ENCODE assay signal across 16 cellular contexts in genomic region chr1:161096015-161096414, GRCh38. TPM values are rescaled to one million over a fixed set of nuclear protein-coding genes. Genes with fewer than 3 reads are reported as not detected.
DNase-seq lines count a peak whose midpoint lies in the region; ATAC-seq and TF ChIP-seq lines count a peak whose summit lies in the region.
"Had no signal": no experiment of that assay in that cellular context is flagged by ENCODE, and none has a peak within 500 bp of the region (broad histone marks: within the 10 kb centered on the region; RNA-seq: fewer than 3 reads in every experiment).

No MANE protein-coding gene starts in this region.

- H3K9ac ChIP-seq in OCI-LY3 (ENCODE audit: low read length): peak overlapping the region; percentile 60
- no peak overlapping the region for H3K9ac ChIP-seq in stomach smooth muscle (ENCODE audit: low read length in 2 of 2)

- H3K27me3 ChIP-seq in OCI-LY3 (ENCODE audit: low read depth, low read length) (no peaks in the 10 kb centered on the region), stomach smooth muscle (ENCODE audit: control insufficient read depth in 1 of 2, insufficient read depth in 2 of 2, low read length in 2 of 2) (no peaks in the 10 kb centered on the region)
- H3K27me3 ChIP-seq: MG63 had no signal

- H3K4me3 Mint-ChIP-seq in activated CD4-positive, alpha-beta memory T cell treated with anti-CD3 and anti-CD28 coated beads for 36 hours: no peak overlapping the region
- no peak overlapping the region for H3K4me3 Mint-ChIP-seq in activated CD4-positive, alpha-beta memory T cell treated with anti-CD3 and anti-CD28 coated beads, Interleukin-2, amount 10 ng/mL, durations not matched to agents 7 days and 5 days
- H3K4me3 Mint-ChIP-seq in activated CD8-positive, alpha-beta T cell treated with anti-CD3 and anti-CD28 coated beads, Interleukin-2, amount 10 ng/mL, durations not matched to agents 7 days and 5 days: no peak overlapping the region

- H3K4me2 ChIP-seq in OCI-LY3 (ENCODE audit: low read length): peak overlapping the region; percentile 77

- no peaks in the 10 kb centered on the region for H3K79me2 ChIP-seq in OCI-LY3 (ENCODE audit: low read length)

- peaks cover 7% of the 10 kb centered on the region for H3K36me3 Mint-ChIP-seq in activated CD4-positive, alpha-beta memory T cell treated with anti-CD3 and anti-CD28 coated beads for 36 hours
- H3K36me3 Mint-ChIP-seq in activated CD4-positive, alpha-beta memory T cell treated with anti-CD3 and anti-CD28 coated beads, Interleukin-2, amount 10 ng/mL, durations not matched to agents 7 days and 5 days (ENCODE audit: low read depth): peaks cover 21% of the 10 kb centered on the region
- H3K36me3 Mint-ChIP-seq in activated CD8-positive, alpha-beta T cell treated with anti-CD3 and anti-CD28 coated beads, Interleukin-2, amount 10 ng/mL, durations not matched to agents 7 days and 5 days (ENCODE audit: low read depth): peaks cover 15% of the 10 kb centered on the region

- H3K27ac Mint-ChIP-seq in activated CD4-positive, alpha-beta memory T cell treated with anti-CD3 and anti-CD28 coated beads for 36 hours: peak overlapping the region; percentile 4
- no peak overlapping the region for H3K27ac Mint-ChIP-seq in activated CD4-positive, alpha-beta memory T cell treated with anti-CD3 and anti-CD28 coated beads, Interleukin-2, amount 10 ng/mL, durations not matched to agents 7 days and 5 days
- H3K27ac Mint-ChIP-seq in activated CD8-positive, alpha-beta T cell treated with anti-CD3 and anti-CD28 coated beads, Interleukin-2, amount 10 ng/mL, durations not matched to agents 7 days and 5 days: no peak overlapping the region

- H3K27ac ChIP-seq in OCI-LY3 (ENCODE audit: low read length) (peak overlapping the region; percentile 90), stomach smooth muscle (ENCODE audit: low read length) (peak overlapping the region; percentile 18)
- H3K27ac ChIP-seq: HL-60, RWPE1 had no signal

- TF ChIP-seq CTCF in OCI-LY3 (IDR thresholded peaks at IDR 0.05; ENCODE audit: low read depth, low read length): no peak

- no peaks in the 10 kb centered on the region for H4K20me1 ChIP-seq in OCI-LY3 (ENCODE audit: insufficient read depth, low read length)

- POLR2A ChIA-PET in activated CD4-positive, alpha-beta memory T cell treated with anti-CD3 and anti-CD28 coated beads for 36 hours (lab: Charles Lee): interaction anchor here (1.1 to 2.0 kb wide), 2 partner anchors 21 to 28 kb away, joined by 5 to 9 read pairs; no protein-coding TSS in a partner anchor
- POLR2A ChIA-PET in activated CD4-positive, alpha-beta memory T cell treated with anti-CD3 and anti-CD28 coated beads, Interleukin-2, amount 10 ng/mL, durations not matched to agents 7 days and 5 days (lab: Charles Lee): interaction anchor here (7.2 to 9.5 kb wide), 2 partner anchors 27 to 50 kb away, joined by 78 to 142 read pairs; partner anchors contain the start of genes ARHGAP30 and USF1
- POLR2A ChIA-PET in activated CD8-positive, alpha-beta T cell treated with anti-CD3 and anti-CD28 coated beads, Interleukin-2, amount 10 ng/mL, durations not matched to agents 7 days and 5 days (lab: Charles Lee): interaction anchor here (0.6 to 6.0 kb wide), 2 partner anchors 26 to 206 kb away, joined by 3 to 86 read pairs; partner anchors contain the start of gene ARHGAP30

- peaks cover 59% of the 10 kb centered on the region for H3K4me1 ChIP-seq in OCI-LY3 (ENCODE audit: low read length)
- H3K4me1 ChIP-seq in stomach smooth muscle (ENCODE audit: control insufficient read depth, insufficient read depth, low read length): peaks cover 18% of the 10 kb centered on the region

- H3K4me3 ChIP-seq in OCI-LY3 (ENCODE audit: low read length) (peak overlapping the region; percentile 55), stomach smooth muscle (ENCODE audit: low read length in 2 of 2) (no peak overlapping the region)
- H3K4me3 ChIP-seq: MG63 had no signal

- peak; percentile 49 for ATAC-seq in GM21529 (IDR thresholded peaks at IDR 0.05; ENCODE audit: unreplicated experiment)
- ATAC-seq in activated CD8-positive, alpha-beta T cell treated with anti-CD3 and anti-CD28 coated beads, Interleukin-2, amount 10 ng/mL, durations not matched to agents 7 days and 5 days: no peak
- ATAC-seq: stimulated activated naive CD8-positive, alpha-beta T cell treated with anti-CD3 and anti-CD28 coated beads, Interleukin-15, Interleukin-2, amounts not matched to agents 100 U/mL and 50 U/mL, for 24 hours had no signal

- no peaks in the 10 kb centered on the region for H3K9me3 ChIP-seq in OCI-LY3 (ENCODE audit: insufficient read depth, low read length)
- no peaks in the 10 kb centered on the region for H3K9me3 ChIP-seq in stomach smooth muscle (ENCODE audit: control insufficient read depth in 2 of 2, low read length in 2 of 2)
- H3K9me3 ChIP-seq: MG63 had no signal

- peaks cover 12% of the 10 kb centered on the region for H3K36me3 ChIP-seq in OCI-LY3 (replicated peaks; ENCODE audit: low read depth, low read length)
- H3K36me3 ChIP-seq in stomach smooth muscle (ENCODE audit: control insufficient read depth in 2 of 2, insufficient read depth in 2 of 2, low read length in 2 of 2): peaks cover 0 to 4% of the 10 kb centered on the region in 2 donors

- no peaks in the 10 kb centered on the region for H3K9me3 Mint-ChIP-seq in activated CD4-positive, alpha-beta memory T cell treated with anti-CD3 and anti-CD28 coated beads for 36 hours
- H3K9me3 Mint-ChIP-seq in activated CD4-positive, alpha-beta memory T cell treated with anti-CD3 and anti-CD28 coated beads, Interleukin-2, amount 10 ng/mL, durations not matched to agents 7 days and 5 days: no peaks in the 10 kb centered on the region
- no peaks in the 10 kb centered on the region for H3K9me3 Mint-ChIP-seq in activated CD8-positive, alpha-beta T cell treated with anti-CD3 and anti-CD28 coated beads, Interleukin-2, amount 10 ng/mL, durations not matched to agents 7 days and 5 days (ENCODE audit: insufficient read depth)

- CTCF ChIA-PET in activated CD4-positive, alpha-beta memory T cell treated with anti-CD3 and anti-CD28 coated beads for 36 hours (lab: Charles Lee): interaction anchor here (0.6 to 6.9 kb wide), 7 partner anchors 22 to 259 kb away, joined by 3 to 153 read pairs (median 40); partner anchors contain the start of genes ARHGAP30, NIT1, PFDN2 and TSTD1
- CTCF ChIA-PET in activated CD4-positive, alpha-beta memory T cell treated with anti-CD3 and anti-CD28 coated beads, Interleukin-2, amount 10 ng/mL, durations not matched to agents 7 days and 5 days (lab: Charles Lee): interaction anchor here (1.2 to 7.5 kb wide), 10 partner anchors 11 to 102 kb away, joined by 3 to 128 read pairs (median 17); partner anchors contain the start of genes ARHGAP30, DEDD, TSTD1 and USF1
- CTCF ChIA-PET in activated CD8-positive, alpha-beta T cell treated with anti-CD3 and anti-CD28 coated beads, Interleukin-2, amount 10 ng/mL, durations not matched to agents 7 days and 5 days (lab: Charles Lee): interaction anchor here (1.5 to 9.8 kb wide), 11 partner anchors 10 to 145 kb away, joined by 5 to 292 read pairs (median 12); partner anchors contain the start of genes ARHGAP30, ITLN2, PPOX and USF1

- intact Hi-C loops in activated CD4-positive, alpha-beta memory T cell treated with anti-CD3 and anti-CD28 coated beads for 36 hours (cut with micrococcal nuclease): loop anchor here (2.0 to 10.0 kb wide), 3 partner anchors 34 to 301 kb away; partner anchors contain the start of gene LY9

- no peak for DNase-seq in activated CD4-positive, alpha-beta memory T cell treated with anti-CD3 and anti-CD28 coated beads for 36 hours
- no peak for DNase-seq in activated CD4-positive, alpha-beta memory T cell treated with anti-CD3 and anti-CD28 coated beads, Interleukin-2, amount 10 ng/mL, durations not matched to agents 7 days and 5 days
- DNase-seq in activated CD8-positive, alpha-beta T cell treated with anti-CD3 and anti-CD28 coated beads, Interleukin-2, amount 10 ng/mL, durations not matched to agents 7 days and 5 days: no peak
- DNase-seq in DMS53 treated with DMSO at 0.1 percent for 48 hours (lab: John Stamatoyannopoulos, UW; ENCODE audit: unreplicated experiment) (no peak), ecto neural progenitor cell (ENCODE audit: low spot score) (no peak)
- DNase-seq: 8988T; activated T-cell treated with anti-CD3 and anti-CD28 coated beads, Interleukin-2, amount 50 U/mL, for 1 hour; DMS53; stimulated activated naive CD8-positive, alpha-beta T cell treated with anti-CD3 and anti-CD28 coated beads, Interleukin-15, Interleukin-2, amounts not matched to agents 100 U/mL and 50 U/mL, for 24 hours had no signal

- H2AFZ ChIP-seq in OCI-LY3 (ENCODE audit: low read depth, low read length): no peak overlapping the region

- no peaks in the 10 kb centered on the region for H3K27me3 Mint-ChIP-seq in activated CD4-positive, alpha-beta memory T cell treated with anti-CD3 and anti-CD28 coated beads for 36 hours
- peaks cover 6% of the 10 kb centered on the region for H3K27me3 Mint-ChIP-seq in activated CD4-positive, alpha-beta memory T cell treated with anti-CD3 and anti-CD28 coated beads, Interleukin-2, amount 10 ng/mL, durations not matched to agents 7 days and 5 days
- H3K27me3 Mint-ChIP-seq in activated CD8-positive, alpha-beta T cell treated with anti-CD3 and anti-CD28 coated beads, Interleukin-2, amount 10 ng/mL, durations not matched to agents 7 days and 5 days (ENCODE audit: low read depth): peaks cover 2% of the 10 kb centered on the region

- peaks cover 56% of the 10 kb centered on the region for H3K4me1 Mint-ChIP-seq in activated CD4-positive, alpha-beta memory T cell treated with anti-CD3 and anti-CD28 coated beads for 36 hours (ENCODE audit: low read depth)
- peaks cover 40% of the 10 kb centered on the region for H3K4me1 Mint-ChIP-seq in activated CD4-positive, alpha-beta memory T cell treated with anti-CD3 and anti-CD28 coated beads, Interleukin-2, amount 10 ng/mL, durations not matched to agents 7 days and 5 days
- peaks cover 47% of the 10 kb centered on the region for H3K4me1 Mint-ChIP-seq in activated CD8-positive, alpha-beta T cell treated with anti-CD3 and anti-CD28 coated beads, Interleukin-2, amount 10 ng/mL, durations not matched to agents 7 days and 5 days (ENCODE audit: low read depth)

RNA-seq across cellular contexts. Expression of gene KLHDC9, which starts 2.1 kb away (rescaled TPM):
- total RNA-seq in activated CD4-positive, alpha-beta memory T cell treated with anti-CD3 and anti-CD28 coated beads for 36 hours: 1 to 10 TPM; 1.2 to 1.6 TPM
- 1 to 10 TPM; 1.2 TPM for total RNA-seq in activated CD4-positive, alpha-beta memory T cell treated with anti-CD3 and anti-CD28 coated beads, Interleukin-2, amount 10 ng/mL, durations not matched to agents 7 days and 5 days
- under 1 TPM; 0.61 to 0.91 TPM for total RNA-seq in activated CD8-positive, alpha-beta T cell treated with anti-CD3 and anti-CD28 coated beads, Interleukin-2, amount 10 ng/mL, durations not matched to agents 7 days and 5 days
- total RNA-seq: mesenteric fat pad had no signal

RNA-seq across cellular contexts. Expression of gene NECTIN4, which starts 6.7 kb away (rescaled TPM):
- total RNA-seq in activated CD4-positive, alpha-beta memory T cell treated with anti-CD3 and anti-CD28 coated beads for 36 hours: under 1 TPM in 1 of 2 experiments, not detected in 1; 0.05 TPM
- total RNA-seq in activated CD4-positive, alpha-beta memory T cell treated with anti-CD3 and anti-CD28 coated beads, Interleukin-2, amount 10 ng/mL, durations not matched to agents 7 days and 5 days: not detected
- total RNA-seq in activated CD8-positive, alpha-beta T cell treated with anti-CD3 and anti-CD28 coated beads, Interleukin-2, amount 10 ng/mL, durations not matched to agents 7 days and 5 days: not detected
- total RNA-seq: mesenteric fat pad had no signal

RNA-seq across cellular contexts. Expression of gene PFDN2, which starts 21.8 kb away (rescaled TPM):
- total RNA-seq in activated CD4-positive, alpha-beta memory T cell treated with anti-CD3 and anti-CD28 coated beads for 36 hours: 100 to 1,000 TPM; 152 to 155 TPM
- total RNA-seq in activated CD4-positive, alpha-beta memory T cell treated with anti-CD3 and anti-CD28 coated beads, Interleukin-2, amount 10 ng/mL, durations not matched to agents 7 days and 5 days: 10 to 100 TPM; 76.6 to 78.8 TPM
- 10 to 100 TPM; 66.3 to 68.0 TPM for total RNA-seq in activated CD8-positive, alpha-beta T cell treated with anti-CD3 and anti-CD28 coated beads, Interleukin-2, amount 10 ng/mL, durations not matched to agents 7 days and 5 days

RNA-seq across cellular contexts. Expression of gene NIT1, which starts 21.9 kb away (rescaled TPM):
- total RNA-seq in activated CD4-positive, alpha-beta memory T cell treated with anti-CD3 and anti-CD28 coated beads for 36 hours: 10 to 100 TPM; 65.2 to 66.5 TPM
- 10 to 100 TPM; 50.8 to 51.5 TPM for total RNA-seq in activated CD4-positive, alpha-beta memory T cell treated with anti-CD3 and anti-CD28 coated beads, Interleukin-2, amount 10 ng/mL, durations not matched to agents 7 days and 5 days
- 10 to 100 TPM; 34.1 to 35.2 TPM for total RNA-seq in activated CD8-positive, alpha-beta T cell treated with anti-CD3 and anti-CD28 coated beads, Interleukin-2, amount 10 ng/mL, durations not matched to agents 7 days and 5 days

RNA-seq across cellular contexts. Expression of gene ARHGAP30, which starts 26.3 kb away (rescaled TPM):
- 100 to 1,000 TPM; 171 to 178 TPM for total RNA-seq in activated CD4-positive, alpha-beta memory T cell treated with anti-CD3 and anti-CD28 coated beads for 36 hours
- total RNA-seq in activated CD4-positive, alpha-beta memory T cell treated with anti-CD3 and anti-CD28 coated beads, Interleukin-2, amount 10 ng/mL, durations not matched to agents 7 days and 5 days: 100 to 1,000 TPM; 331 to 339 TPM
- total RNA-seq in activated CD8-positive, alpha-beta T cell treated with anti-CD3 and anti-CD28 coated beads, Interleukin-2, amount 10 ng/mL, durations not matched to agents 7 days and 5 days: 100 to 1,000 TPM; 277 to 281 TPM
